Comparison of ENCODE assay signal across 7 cellular contexts in the genomic region with DNA sequence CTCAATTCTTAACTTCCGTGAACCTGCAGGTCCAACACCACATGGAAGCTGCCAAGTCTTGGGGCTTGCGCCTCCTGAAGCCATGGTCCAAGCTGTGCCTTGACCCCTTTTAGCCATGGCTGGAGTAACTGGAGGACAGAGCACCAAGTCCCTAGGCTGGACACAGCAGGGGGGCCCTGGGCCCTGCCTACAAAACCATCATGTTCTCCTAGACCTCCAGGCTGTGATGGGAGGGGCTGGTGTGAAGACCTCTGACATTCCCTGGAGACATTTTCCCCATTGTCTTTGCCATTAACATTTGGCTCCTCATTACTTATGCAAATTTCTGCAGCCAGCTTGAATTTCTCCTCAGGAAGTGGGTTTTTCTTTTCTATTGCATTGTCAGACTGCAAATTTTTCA.
"Had no signal": no experiment of that assay in that cellular context is flagged by ENCODE, and none has a peak within 500 bp of the region (broad histone marks: within the 10 kb centered on the region; RNA-seq: fewer than 3 reads in every experiment).

No MANE protein-coding gene starts in this region.

- H3K4me3 ChIP-seq: GM12878 had no signal

- ATAC-seq: GM12878 had no signal

- DNase-seq: GDM1, GF-D8 had no signal

- FAIRE-seq: G401.6, GM12878, GM12892, GM18507, GM19239 had no signal
